ENCODE assay signal across 27 cellular contexts in the genomic region with DNA sequence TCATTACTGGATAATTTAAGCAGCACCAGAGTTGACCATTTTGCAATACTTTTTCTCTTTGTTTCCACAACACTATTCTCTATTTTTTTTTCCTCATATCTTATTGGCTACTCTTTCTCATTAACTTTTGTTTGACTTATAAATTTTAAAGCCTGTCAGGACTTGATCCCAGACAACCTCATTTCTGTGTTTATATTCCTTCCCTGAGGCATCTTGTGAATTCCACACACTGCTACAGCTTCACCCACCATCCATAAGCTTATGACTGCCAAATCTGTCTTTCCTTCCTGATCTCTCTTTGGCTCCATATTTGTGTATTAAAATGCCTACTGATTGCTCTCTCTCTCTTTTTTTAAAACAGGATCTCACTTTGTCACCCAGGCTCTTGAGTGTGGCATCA.
"Had no signal": no experiment of that assay in that cellular context is flagged by ENCODE, and none has a peak within 500 bp of the region (broad histone marks: within the 10 kb centered on the region; RNA-seq: fewer than 3 reads in every experiment).

No MANE protein-coding gene starts in this region.

- H3K4me3 ChIP-seq: esophagus squamous epithelium, lung, ovary, right atrium auricular region, smooth muscle cell, suprapubic skin, transverse colon, upper lobe of right lung, uterus had no signal

- ATAC-seq: left lobe of liver; naive thymus-derived CD8-positive, alpha-beta T cell; sciatic nerve; stimulated activated naive CD8-positive, alpha-beta T cell treated with anti-CD3 and anti-CD28 coated beads, Interleukin-15, amount 100 ng/mL, for 72 hours; upper lobe of right lung had no signal

- DNase-seq: cerebellar nuclear complex; cortex of kidney; effector CD4-positive, alpha-beta T cell; esophagus squamous epithelium; hypothalamus; kidney; mesendoderm; naive thymus-derived CD8-positive, alpha-beta T cell; nephron progenitor cell; nucleus accumbens; ovary; stimulated activated CD4-positive, alpha-beta T cell treated with anti-CD3 and anti-CD28 coated beads, Interleukin-12 subunit alpha, Interleukin-12 subunit beta, amount 100 ng/mL, for 4 hours; stimulated activated CD4-positive, alpha-beta T cell treated with anti-CD3 and anti-CD28 coated beads, Interleukin-1b, Interleukin-23, amount 100 ng/mL, for 48 hours; stimulated activated CD4-positive, alpha-beta T cell treated with anti-CD3 and anti-CD28 coated beads, Interleukin-4, amount 100 ng/mL, for 1 hour; stimulated activated CD8-positive, alpha-beta memory T cell treated with anti-CD3 and anti-CD28 coated beads, Interleukin-4, amount 100 ng/mL, for 48 hours; stimulated activated naive CD4-positive, alpha-beta T cell; stimulated activated naive CD8-positive, alpha-beta T cell treated with anti-CD3 and anti-CD28 coated beads, Interleukin-15, amount 100 ng/mL, for 72 hours; transverse colon; upper lobe of right lung; uterus had no signal

- H3K27me3 ChIP-seq: esophagus squamous epithelium, ovary, right atrium auricular region, suprapubic skin, transverse colon, upper lobe of right lung, uterus had no signal

- H3K4me1 ChIP-seq: esophagus squamous epithelium, right atrium auricular region, suprapubic skin, transverse colon, upper lobe of right lung, uterus had no signal

- H3K4me2 ChIP-seq: smooth muscle cell had no signal

- H3K27ac ChIP-seq: esophagus squamous epithelium, ovary, right atrium auricular region, suprapubic skin, transverse colon, upper lobe of right lung, uterus had no signal

- H3K36me3 ChIP-seq: esophagus squamous epithelium, ovary, right atrium auricular region, suprapubic skin, transverse colon, upper lobe of right lung, uterus had no signal

- FAIRE-seq: frontal cortex, kidney had no signal

- H3K9me3 ChIP-seq: esophagus squamous epithelium, ovary, right atrium auricular region, suprapubic skin, transverse colon, upper lobe of right lung, uterus had no signal
